ENCODE assay signal across 14 cellular contexts in the genomic region with DNA sequence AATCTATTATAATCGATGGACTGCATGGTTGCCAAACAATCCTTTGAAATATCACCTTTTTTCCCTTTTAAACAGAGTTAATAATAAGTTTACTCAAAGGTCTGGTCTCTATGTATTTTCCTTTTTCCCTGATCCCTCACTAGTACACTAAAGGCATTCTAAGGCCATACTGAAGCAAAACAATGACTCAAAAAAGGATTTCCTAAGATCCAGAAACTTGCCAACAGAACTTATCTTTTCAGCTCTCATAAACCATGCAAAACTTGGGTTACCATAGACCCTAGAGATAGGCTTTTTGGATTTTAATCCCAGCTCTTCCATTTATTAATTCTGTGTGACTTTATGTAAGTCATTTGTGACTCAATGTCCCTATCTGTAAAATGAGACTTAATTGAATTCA.
DNase-seq lines count a peak whose midpoint lies in the region; ATAC-seq and TF ChIP-seq lines count a peak whose summit lies in the region.
"Had no signal": no experiment of that assay in that cellular context is flagged by ENCODE, and none has a peak within 500 bp of the region (broad histone marks: within the 10 kb centered on the region; RNA-seq: fewer than 3 reads in every experiment).

No MANE protein-coding gene starts in this region.

- H3K36me3 Mint-ChIP-seq in stimulated activated effector memory CD8-positive, alpha-beta T cell treated with anti-CD3 and anti-CD28 coated beads, Interleukin-12 subunit alpha, Interleukin-12 subunit beta, amount 100 ng/mL, for 72 hours = no peaks in the 10 kb centered on the region

- H3K9ac ChIP-seq in GM23248 = no peak overlapping the region
- H3K9ac ChIP-seq: BLaER1 had no signal

- H3K27ac ChIP-seq in GM23248 (no peak overlapping the region), gastrocnemius medialis (no peak overlapping the region)
- H3K27ac ChIP-seq: A549, BLaER1 had no signal

- H3K9me3 ChIP-seq in GM23248 (ENCODE audit: low read depth) (no peaks in the 10 kb centered on the region), gastrocnemius medialis (no peaks in the 10 kb centered on the region)
- H3K9me3 ChIP-seq: A549, BLaER1 had no signal

- H2AFZ ChIP-seq in GM23248 = no peak overlapping the region

- in situ Hi-C loops in GM23248 (cut with MboI) (no loop called here), gastrocnemius medialis (cut with MboI; ENCODE audit: low sequenced_read_pairs in 4 of 4) (no loop called here)

- no peak overlapping the region for H3K27ac Mint-ChIP-seq in stimulated activated effector memory CD8-positive, alpha-beta T cell treated with anti-CD3 and anti-CD28 coated beads, Interleukin-12 subunit alpha, Interleukin-12 subunit beta, amount 100 ng/mL, for 72 hours

- ATAC-seq in left cardiac atrium (no peak), gastrocnemius medialis (no peak), GM18520 (IDR thresholded peaks at IDR 0.05; ENCODE audit: unreplicated experiment) (no peak)
- ATAC-seq in stimulated activated effector memory CD8-positive, alpha-beta T cell treated with anti-CD3 and anti-CD28 coated beads, Interleukin-12 subunit alpha, Interleukin-12 subunit beta, amount 100 ng/mL, for 72 hours = no peak
- ATAC-seq: A549, HCT116, HepG2 had no signal

- TF ChIP-seq POLR2A in gastrocnemius medialis (IDR thresholded peaks at IDR 0.05) = no peak

- no peak for TF ChIP-seq CTCF in choroid plexus epithelial cell (conservative IDR thresholded peaks at IDR 0.05; ENCODE audit: low read depth, low read length)
- no peak for TF ChIP-seq CTCF in fibroblast of pulmonary artery (IDR thresholded peaks at IDR 0.05; ENCODE audit: low read length, missing control alignments)
- no peak for TF ChIP-seq CTCF in gastrocnemius medialis (IDR thresholded peaks at IDR 0.05 in 4 of 5, conservative IDR thresholded peaks at IDR 0.05 in 1 of 5)

- WGBS in GM23248 (ENCODE audit: low coverage in 1 of 2, low lambda C conversion rate in 2 of 2, missing lambda C conversion rate in 2 of 2), 2 experiments = 76 to 82% methylated on average over 1 of the region's 1 CpG

- no peaks in the 10 kb centered on the region for H3K79me2 ChIP-seq in GM23248 (ENCODE audit: insufficient read depth)

- no peaks in the 10 kb centered on the region for H4K20me1 ChIP-seq in GM23248 (ENCODE audit: insufficient read depth)
- H4K20me1 ChIP-seq: BLaER1 had no signal

- no peak overlapping the region for H3K4me3 Mint-ChIP-seq in stimulated activated effector memory CD8-positive, alpha-beta T cell treated with anti-CD3 and anti-CD28 coated beads, Interleukin-12 subunit alpha, Interleukin-12 subunit beta, amount 100 ng/mL, for 72 hours

- no peaks in the 10 kb centered on the region for H3K9me3 Mint-ChIP-seq in stimulated activated effector memory CD8-positive, alpha-beta T cell treated with anti-CD3 and anti-CD28 coated beads, Interleukin-12 subunit alpha, Interleukin-12 subunit beta, amount 100 ng/mL, for 72 hours

- H3K9me2 ChIP-seq in GM23248 (ENCODE audit: insufficient read depth) = no peaks in the 10 kb centered on the region

- H3K4me2 ChIP-seq in GM23248 (ENCODE audit: unreplicated experiment) = no peak overlapping the region
- H3K4me2 ChIP-seq: A549, BLaER1 had no signal

- H3K4me1 ChIP-seq in GM23248 (ENCODE audit: insufficient read depth) = peaks cover 18% of the 10 kb centered on the region
- no peaks in the 10 kb centered on the region for H3K4me1 ChIP-seq in gastrocnemius medialis
- H3K4me1 ChIP-seq: A549, BLaER1 had no signal

- H3F3A ChIP-seq in GM23248 (ENCODE audit: insufficient read depth) = peaks cover 20% of the 10 kb centered on the region

- H3K36me3 ChIP-seq in GM23248 (ENCODE audit: low read depth) (no peaks in the 10 kb centered on the region), gastrocnemius medialis (no peaks in the 10 kb centered on the region)
- H3K36me3 ChIP-seq: BLaER1 had no signal

- intact Hi-C loops in left cardiac atrium (cut with DNase I) (no loop called here), gastrocnemius medialis (cut with DNase I; ENCODE audit: low total_unique reads) (no loop called here)

- no peaks in the 10 kb centered on the region for H3K27me3 ChIP-seq in GM23248 (replicated peaks; ENCODE audit: insufficient read depth)
- no peaks in the 10 kb centered on the region for H3K27me3 ChIP-seq in gastrocnemius medialis
- H3K27me3 ChIP-seq: BLaER1 had no signal

- H3K4me3 ChIP-seq in GM23248 (no peak overlapping the region), choroid plexus epithelial cell (ENCODE audit: low read depth, low read length) (no peak overlapping the region), fibroblast of pulmonary artery (replicated peaks; ENCODE audit: low read depth, low read length) (no peak overlapping the region), gastrocnemius medialis (no peak overlapping the region)
- H3K4me3 ChIP-seq: A549, BLaER1 had no signal

- H3K4me1 Mint-ChIP-seq in stimulated activated effector memory CD8-positive, alpha-beta T cell treated with anti-CD3 and anti-CD28 coated beads, Interleukin-12 subunit alpha, Interleukin-12 subunit beta, amount 100 ng/mL, for 72 hours = no peaks in the 10 kb centered on the region

- peak; percentile 51 for DNase-seq in GM23248
- DNase-seq in choroid plexus epithelial cell (ENCODE audit: low read depth) = peak; percentile 26
- DNase-seq in fibroblast of pulmonary artery (ENCODE audit: low read depth) = peak; percentile 36
- DNase-seq in stromal cell of bone marrow (ENCODE audit: low read depth) = peak; percentile 50
- DNase-seq in left cardiac atrium = no peak
- no peak for DNase-seq in gastrocnemius medialis
- DNase-seq in stimulated activated effector memory CD8-positive, alpha-beta T cell treated with anti-CD3 and anti-CD28 coated beads, Interleukin-12 subunit alpha, Interleukin-12 subunit beta, amount 100 ng/mL, for 72 hours (ENCODE audit: low spot score in 2 of 2) = no peak
- DNase-seq: AML-193, DMS 273 treated with DMSO at 0.1 percent for 48 hours had no signal

Comparison
In these comparisons a context has a peak if more than half of its experiments do, and no peak if none do; other contexts are left out.
1. DNase-seq: peak in GM23248 (single experiment), choroid plexus epithelial cell (single experiment), fibroblast of pulmonary artery (single experiment) and stromal cell of bone marrow (single experiment); none in left cardiac atrium (single experiment), gastrocnemius medialis (0 of 2) and stimulated activated effector memory CD8-positive, alpha-beta T cell treated with anti-CD3 and anti-CD28 coated beads, Interleukin-12 subunit alpha, Interleukin-12 subunit beta, amount 100 ng/mL, for 72 hours (0 of 2).